ENCODE assay signal across 13 cellular contexts in the genomic region with DNA sequence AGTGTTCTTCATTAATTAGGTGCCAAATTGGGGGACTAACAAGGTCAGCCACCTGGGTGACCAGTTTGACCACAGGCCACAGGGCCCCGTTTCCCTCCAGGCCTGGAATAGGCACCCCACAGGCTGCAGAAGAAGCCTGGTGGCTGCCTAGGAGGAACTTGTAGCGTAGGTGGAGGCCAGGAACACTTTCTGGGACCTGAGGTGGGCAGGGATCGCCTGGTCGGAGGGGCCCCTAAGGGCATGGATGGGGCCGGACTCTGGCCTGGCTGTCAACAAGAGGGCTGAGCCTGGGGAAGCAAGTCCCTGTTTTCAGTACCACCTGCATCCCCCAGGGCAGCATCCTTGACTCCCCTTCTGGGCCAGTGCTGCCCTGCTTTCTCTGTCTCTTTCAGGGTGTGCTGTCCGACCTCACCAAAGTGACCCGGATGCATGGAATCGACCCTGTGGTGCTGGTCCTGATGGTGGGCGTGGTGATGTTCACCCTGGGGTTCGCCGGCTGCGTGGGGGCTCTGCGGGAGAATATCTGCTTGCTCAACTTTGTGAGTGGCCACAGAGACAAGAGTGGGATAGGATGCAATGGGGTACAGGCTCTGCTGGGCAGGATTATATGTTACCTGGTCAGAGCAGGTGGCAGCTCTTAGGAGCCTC. TPM values are rescaled to one million over a fixed set of nuclear protein-coding genes. Genes with fewer than 3 reads are reported as not detected.
A peak's percentile ranks its signal among the peaks of the same experiment; 100 is the strongest.
DNase-seq lines count a peak whose midpoint lies in the region; ATAC-seq and TF ChIP-seq lines count a peak whose summit lies in the region.
"Had no signal": no experiment of that assay in that cellular context is flagged by ENCODE, and none has a peak within 500 bp of the region (broad histone marks: within the 10 kb centered on the region; RNA-seq: fewer than 3 reads in every experiment).

No MANE protein-coding gene starts in this region.

- H3K27me3 Mint-ChIP-seq in glutamatergic neuron (ENCODE audit: unreplicated experiment), result peaks cover 14% of the 10 kb centered on the region
- no peaks in the 10 kb centered on the region for H3K27me3 Mint-ChIP-seq in CD8-positive, alpha-beta memory T cell
- H3K27me3 Mint-ChIP-seq: dendritic cell treated with granulocyte-macrophage colony-stimulating factor and Interleukin-4, amounts not matched to agents 40 ng/mL and 50 ng/mL, for 4 days had no signal

- H3K27ac Mint-ChIP-seq in glutamatergic neuron (ENCODE audit: unreplicated experiment), result no peak overlapping the region
- H3K27ac Mint-ChIP-seq in CD8-positive, alpha-beta memory T cell, result peak overlapping the region in 3 of 8 donors; percentile 42 to 54 (median 45)

- DNase-seq in SK-N-SH (no peak), RWPE1 (ENCODE audit: low spot score) (no peak), glutamatergic neuron (no peak), foreskin melanocyte (no peak)
- no peak for DNase-seq in activated CD4-positive, alpha-beta T cell treated with anti-CD3 and anti-CD28 coated beads for 48 hours
- DNase-seq in CD8-positive, alpha-beta memory T cell, result no peak
- DNase-seq: NCI-H2171, stomach had no signal

- CTCF ChIA-PET in SK-N-SH (lab: Yijun Ruan, JAX) (interaction anchor here (1.1 to 21.2 kb wide), 6 partner anchors 7 to 124 kb away, joined by 3 to 602 read pairs (median 8); a partner anchor contains a TSS), RWPE1 (lab: Yijun Ruan, JAX) (interaction anchor here (0.7 to 3.3 kb wide), 4 partner anchors 52 to 343 kb away, joined by 3 to 41 read pairs (median 4); a partner anchor contains a TSS)
- CTCF ChIA-PET in CD8-positive, alpha-beta memory T cell (lab: Charles Lee), result interaction anchor here (0.7 to 19.9 kb wide), 8 partner anchors 10 to 129 kb away, joined by 3 to 498 read pairs (median 18); a partner anchor contains a TSS

- no peak for TF ChIP-seq CTCF in SK-N-SH (IDR thresholded peaks at IDR 0.05)
- TF ChIP-seq CTCF in RWPE1 (conservative IDR thresholded peaks at IDR 0.05; ENCODE audit: low read depth), result no peak
- peak; percentile 11 for TF ChIP-seq CTCF in glutamatergic neuron (IDR thresholded peaks at IDR 0.05; ENCODE audit: partially characterized antibody, unreplicated experiment)

- 96% methylated on average over 12 of the region's 13 CpGs for WGBS in SK-N-SH (ENCODE audit: low lambda C conversion rate)

- H3F3A ChIP-seq in SK-N-SH (replicated peaks; ENCODE audit: insufficient read depth), result peaks cover 38% of the 10 kb centered on the region

- TF ChIP-seq RAD21 in SK-N-SH (IDR thresholded peaks at IDR 0.05; ENCODE audit: low read length), result no peak

- H3K4me2 ChIP-seq in SK-N-SH, result peak overlapping the region; percentile 43

- no peak overlapping the region for H3K4me3 ChIP-seq in SK-N-SH (ENCODE audit: low read depth in 2 of 2, low read length in 1 of 2)
- H3K4me3 ChIP-seq in skin epidermis, result no peak overlapping the region
- H3K4me3 ChIP-seq in CD8-positive, alpha-beta memory T cell (ENCODE audit: low read length), result no peak overlapping the region
- H3K4me3 ChIP-seq: adrenal gland, stomach had no signal

- peak overlapping the region; percentile 56 for H3K9ac ChIP-seq in SK-N-SH

- peak overlapping the region in 1 of 2 experiments; percentile 92; a peak in 3 of 4 replicates for H3K27ac ChIP-seq in SK-N-SH (ENCODE audit: low read depth in 2 of 2, low read length in 1 of 2)
- H3K27ac ChIP-seq in RWPE1, result peak overlapping the region; percentile 98
- peak overlapping the region in 11 of 21 experiments; percentile 18 to 85 (median 69) for H3K27ac ChIP-seq in skin epidermis
- no peak overlapping the region for H3K27ac ChIP-seq in CD8-positive, alpha-beta memory T cell (ENCODE audit: low read depth, low read length)

- peaks cover 2% of the 10 kb centered on the region for H3K36me3 Mint-ChIP-seq in glutamatergic neuron (ENCODE audit: unreplicated experiment)
- H3K36me3 Mint-ChIP-seq in CD8-positive, alpha-beta memory T cell, result peaks cover 0 to 74% (median 10%) of the 10 kb centered on the region in 3 donors

- H3K9me3 ChIP-seq in SK-N-SH, result no peaks in the 10 kb centered on the region
- no peaks in the 10 kb centered on the region for H3K9me3 ChIP-seq in CD8-positive, alpha-beta memory T cell (ENCODE audit: low read length)
- H3K9me3 ChIP-seq: adrenal gland, stomach had no signal

- peaks cover 31% of the 10 kb centered on the region for H3K4me1 Mint-ChIP-seq in glutamatergic neuron (ENCODE audit: low read depth, unreplicated experiment)
- H3K4me1 Mint-ChIP-seq in CD8-positive, alpha-beta memory T cell, result peaks cover 62 to 74% (median 67%) of the 10 kb centered on the region in 3 donors

- peaks cover 14% of the 10 kb centered on the region for H3K9me3 Mint-ChIP-seq in glutamatergic neuron (ENCODE audit: unreplicated experiment)
- no peaks in the 10 kb centered on the region for H3K9me3 Mint-ChIP-seq in CD8-positive, alpha-beta memory T cell
- H3K9me3 Mint-ChIP-seq: dendritic cell treated with granulocyte-macrophage colony-stimulating factor and Interleukin-4, amounts not matched to agents 40 ng/mL and 50 ng/mL, for 4 days had no signal

- H3K27me3 ChIP-seq in SK-N-SH (ENCODE audit: insufficient read depth), result no peaks in the 10 kb centered on the region
- no peaks in the 10 kb centered on the region for H3K27me3 ChIP-seq in CD8-positive, alpha-beta memory T cell (ENCODE audit: insufficient read depth, low read length, poor library complexity, severe bottlenecking)
- H3K27me3 ChIP-seq: adrenal gland, stomach had no signal

- no peak overlapping the region for H2AFZ ChIP-seq in SK-N-SH (ENCODE audit: low read depth)

- POLR2A ChIA-PET in SK-N-SH (lab: Yijun Ruan, JAX) (no interaction called here), RWPE1 (lab: Yijun Ruan, JAX; ENCODE audit: low non-redundant PET) (no interaction called here)
- POLR2A ChIA-PET in CD8-positive, alpha-beta memory T cell (lab: Charles Lee), result no interaction called here

- peaks cover 0 to 13% of the 10 kb centered on the region in 2 experiments for H3K36me3 ChIP-seq in SK-N-SH (replicated peaks in 1 of 2; ENCODE audit: control insufficient read depth in 1 of 2, insufficient read depth in 2 of 2, low read length in 1 of 2)
- H3K36me3 ChIP-seq in CD8-positive, alpha-beta memory T cell (ENCODE audit: insufficient read depth, low read length), result peaks cover 49% of the 10 kb centered on the region

- H3K4me3 Mint-ChIP-seq in glutamatergic neuron (ENCODE audit: unreplicated experiment), result no peak overlapping the region
- H3K4me3 Mint-ChIP-seq in CD8-positive, alpha-beta memory T cell, result no peak overlapping the region
- H3K4me3 Mint-ChIP-seq: dendritic cell treated with granulocyte-macrophage colony-stimulating factor and Interleukin-4, amounts not matched to agents 40 ng/mL and 50 ng/mL, for 4 days had no signal

- H3K4me1 ChIP-seq in SK-N-SH (ENCODE audit: control insufficient read depth in 1 of 2, insufficient read depth in 2 of 2, low read depth in 1 of 2, low read length in 1 of 2), result peaks cover 18 to 64% of the 10 kb centered on the region in 2 experiments; a peak in 3 of 4 replicates
- H3K4me1 ChIP-seq in CD8-positive, alpha-beta memory T cell (ENCODE audit: insufficient read depth, low read length), result peaks cover 55% of the 10 kb centered on the region

- H4K20me1 ChIP-seq in SK-N-SH (ENCODE audit: insufficient read depth), result no peaks in the 10 kb centered on the region; the same call in 1 of the 2 replicates

- ATAC-seq in SK-N-SH treated with all-trans-retinoic acid at 6 μM for 48 hours, result no peak

- peaks cover 64% of the 10 kb centered on the region for H3K79me2 ChIP-seq in SK-N-SH (ENCODE audit: insufficient read depth)

- no peaks in the 10 kb centered on the region for H3K9me2 ChIP-seq in SK-N-SH

- TF ChIP-seq EP300 in SK-N-SH (IDR thresholded peaks at IDR 0.05; ENCODE audit: borderline replicate concordance in 1 of 2, low read depth in 1 of 2, low read length in 1 of 2), result no peak

TF ChIP-seq in SK-N-SH, 30 proteins besides CTCF, POLR2A, EP300 and RAD21:
- no peak for TF ChIP-seq RCOR1 (IDR thresholded peaks at IDR 0.05; ENCODE audit: low read length)

TF ChIP-seq in SK-N-SH treated with all-trans-retinoic acid at 6 μM for 48 hours, 23 proteins besides CTCF, POLR2A, EP300 and RAD21:
- TF ChIP-seq TCF4 (CRISPR knock-in tag; IDR thresholded peaks at IDR 0.05; ENCODE audit: borderline replicate concordance), result no peak
- no peak for TF ChIP-seq SNAI2 (CRISPR knock-in tag; IDR thresholded peaks at IDR 0.05)
- TF ChIP-seq TOX (CRISPR knock-in tag; IDR thresholded peaks at IDR 0.05; ENCODE audit: borderline replicate concordance), result no peak

RNA-seq across cellular contexts. Expression of a gene that starts 30.7 kb away (rescaled TPM):
- not detected in 2 replicates for polyA plus RNA-seq in SK-N-SH (2012; rRNA removed)
- polyA plus RNA-seq in SK-N-SH (2012; cell fraction: cytosol; rRNA removed), result not detected in 2 replicates
- not detected in 2 replicates for polyA plus RNA-seq in SK-N-SH (2012; cell fraction: nucleus; rRNA removed)
- total RNA-seq in glutamatergic neuron (ENCODE audit: unreplicated experiment), result 0.12 TPM
- total RNA-seq in CD8-positive, alpha-beta memory T cell, result under 1 TPM; 0.11 to 0.13 TPM
- polyA plus RNA-seq in CD8-positive, alpha-beta memory T cell, result not detected
- total RNA-seq: myocyte had no signal

RNA-seq across cellular contexts. Expression of a gene that starts 52.9 kb away (rescaled TPM):
- polyA plus RNA-seq in SK-N-SH (2012; rRNA removed), result 44.0 and 78.1 TPM in 2 replicates
- 42.5 and 64.1 TPM in 2 replicates for polyA plus RNA-seq in SK-N-SH (2012; cell fraction: cytosol; rRNA removed)
- 57.0 and 58.9 TPM in 2 replicates for polyA plus RNA-seq in SK-N-SH (2012; cell fraction: nucleus; rRNA removed)
- total RNA-seq in glutamatergic neuron (ENCODE audit: unreplicated experiment), result 141 TPM
- 10 to 100 TPM; 46.1 to 46.8 TPM for total RNA-seq in CD8-positive, alpha-beta memory T cell
- polyA plus RNA-seq in CD8-positive, alpha-beta memory T cell, result 220 TPM
